In the genomic region with DNA sequence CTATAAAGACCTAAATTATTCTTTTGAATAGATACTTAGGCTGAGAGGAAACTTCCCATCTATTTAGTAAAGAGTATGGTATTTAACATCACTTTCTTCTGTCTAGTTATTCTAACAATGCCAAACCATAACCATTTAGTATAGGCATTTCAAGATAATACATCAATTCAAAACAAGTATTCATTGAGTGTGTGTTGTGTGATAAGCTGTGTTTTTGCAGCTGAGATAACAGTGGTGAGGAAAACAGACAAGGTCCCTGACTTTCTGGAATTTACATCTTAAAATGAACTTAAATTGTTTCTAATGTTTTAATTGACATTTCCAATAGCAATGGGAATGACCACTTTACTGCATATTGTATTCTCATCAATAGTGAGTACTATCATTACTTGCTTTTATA, we compare ENCODE assay signal across 26 cellular contexts. TPM values are rescaled to one million over a fixed set of nuclear protein-coding genes. Genes with fewer than 3 reads are reported as not detected.
A peak's percentile ranks its signal among the peaks of the same experiment; 100 is the strongest.
DNase-seq lines count a peak whose midpoint lies in the region; ATAC-seq, FAIRE-seq and TF ChIP-seq lines count a peak whose summit lies in the region.
"Had no signal": no experiment of that assay in that cellular context is flagged by ENCODE, and none has a peak within 500 bp of the region (broad histone marks: within the 10 kb centered on the region; RNA-seq: fewer than 3 reads in every experiment).

No MANE protein-coding gene starts in this region.

- BruUV-seq in Panc1 (replicated peaks; lab: Mats Ljungman, UMichigan) (no TSS peak), endothelial cell of umbilical vein (replicated peaks; lab: Mats Ljungman, UMichigan) (no TSS peak)

- H3K27ac ChIP-seq in SK-N-SH (ENCODE audit: low read depth in 2 of 2, low read length in 1 of 2) (no peak overlapping the region), Panc1 (ENCODE audit: low read length) (peak overlapping the region; percentile 58; the same call in 1 of the 2 replicates), endothelial cell of umbilical vein (ENCODE audit: insufficient read depth, low read depth, low read length) (no peak overlapping the region), neural progenitor cell (no peak overlapping the region)
- H3K27ac ChIP-seq: 22Rv1, BLaER1, C4-2B, GM23248 had no signal

- no peaks in the 10 kb centered on the region for H3K9me3 Mint-ChIP-seq in neural progenitor cell
- H3K9me3 Mint-ChIP-seq: CD8-positive, alpha-beta T cell; H9 had no signal

- H3K27me3 ChIP-seq in SK-N-SH (ENCODE audit: insufficient read depth) (no peaks in the 10 kb centered on the region), Panc1 (ENCODE audit: control insufficient read depth, insufficient read depth, low read length) (no peaks in the 10 kb centered on the region), endothelial cell of umbilical vein (ENCODE audit: control insufficient read depth in 2 of 2, insufficient read depth in 2 of 2, low read length in 2 of 2) (no peaks in the 10 kb centered on the region), neural progenitor cell (no peaks in the 10 kb centered on the region)
- H3K27me3 ChIP-seq: BLaER1 had no signal

- TF ChIP-seq CTCF in SK-N-SH (IDR thresholded peaks at IDR 0.05): no peak
- TF ChIP-seq CTCF in Panc1 (IDR thresholded peaks at IDR 0.05): no peak
- TF ChIP-seq CTCF in endothelial cell of umbilical vein (IDR thresholded peaks at IDR 0.05; ENCODE audit: extremely low read depth in 1 of 2, insufficient read depth in 1 of 2, low read depth in 1 of 2, low read length in 2 of 2): no peak
- TF ChIP-seq CTCF in neural progenitor cell (IDR thresholded peaks at IDR 0.05): no peak
- TF ChIP-seq CTCF in GM10266 (IDR thresholded peaks at IDR 0.05; ENCODE audit: control insufficient read depth, insufficient read depth, low read depth, missing control alignments): no peak

- H3K27ac Mint-ChIP-seq in neural progenitor cell: no peak overlapping the region
- H3K27ac Mint-ChIP-seq: B cell; CD8-positive, alpha-beta T cell; H9 had no signal

- no peaks in the 10 kb centered on the region for H3K9me3 ChIP-seq in SK-N-SH
- H3K9me3 ChIP-seq in Panc1 (ENCODE audit: control insufficient read depth, insufficient read depth, low read depth, low read length): no peaks in the 10 kb centered on the region
- H3K9me3 ChIP-seq in endothelial cell of umbilical vein (replicated peaks; ENCODE audit: control insufficient read depth, insufficient read depth, low read length): no peaks in the 10 kb centered on the region
- H3K9me3 ChIP-seq in neural progenitor cell (ENCODE audit: low read depth): no peaks in the 10 kb centered on the region
- H3K9me3 ChIP-seq: BLaER1, Caco-2 had no signal

- no peaks in the 10 kb centered on the region for H3K79me2 ChIP-seq in SK-N-SH (ENCODE audit: insufficient read depth)
- no peaks in the 10 kb centered on the region for H3K79me2 ChIP-seq in endothelial cell of umbilical vein (ENCODE audit: control insufficient read depth, insufficient read depth, low read length)
- H3K79me2 ChIP-seq in neural progenitor cell (ENCODE audit: low read depth): no peaks in the 10 kb centered on the region

- H3K27me3 Mint-ChIP-seq in neural progenitor cell (ENCODE audit: insufficient read depth, low read depth): peaks cover 5% of the 10 kb centered on the region
- H3K27me3 Mint-ChIP-seq: CD4-positive, CD25-positive, alpha-beta regulatory T cell had no signal

- no peaks in the 10 kb centered on the region for H3K9me1 ChIP-seq in endothelial cell of umbilical vein (replicated peaks; ENCODE audit: control insufficient read depth, extremely low read depth, insufficient read depth, low read length)

- H2AFZ ChIP-seq in SK-N-SH (ENCODE audit: low read depth) (peak overlapping the region; percentile 24; the same call in 1 of the 2 replicates), endothelial cell of umbilical vein (ENCODE audit: low read depth, low read length) (no peak overlapping the region), neural progenitor cell (replicated peaks) (peak overlapping the region; percentile 35)
- H2AFZ ChIP-seq: GM23248 had no signal

- dilution Hi-C loops in endothelial cell of umbilical vein (cut with MboI; ENCODE audit: extremely low pct_ligation_motif_present, low sequenced_read_pairs): no loop called here

- ATAC-seq in SK-N-SH treated with all-trans-retinoic acid at 6 μM for 48 hours: no peak
- no peak for ATAC-seq in Panc1
- ATAC-seq in GM18907 (IDR thresholded peaks at IDR 0.05; ENCODE audit: unreplicated experiment): no peak
- ATAC-seq: CD8-positive, alpha-beta T cell; HCT116 had no signal

- H4K20me1 ChIP-seq in SK-N-SH (ENCODE audit: insufficient read depth) (no peaks in the 10 kb centered on the region), endothelial cell of umbilical vein (replicated peaks; ENCODE audit: control insufficient read depth, extremely low read depth, insufficient read depth, low read length) (no peaks in the 10 kb centered on the region), neural progenitor cell (ENCODE audit: low read depth) (no peaks in the 10 kb centered on the region)
- H4K20me1 ChIP-seq: BLaER1 had no signal

- no peaks in the 10 kb centered on the region for H3K9me2 ChIP-seq in SK-N-SH

- H3K4me1 ChIP-seq in SK-N-SH (ENCODE audit: control insufficient read depth in 1 of 2, insufficient read depth in 2 of 2, low read depth in 1 of 2, low read length in 1 of 2) (peaks cover 0 to 4% of the 10 kb centered on the region in 2 experiments; a peak in 3 of 4 replicates), Panc1 (ENCODE audit: control insufficient read depth, insufficient read depth, low read length) (peaks cover 3% of the 10 kb centered on the region), endothelial cell of umbilical vein (ENCODE audit: control insufficient read depth, extremely low read depth, insufficient read depth, low read length) (peaks cover 32% of the 10 kb centered on the region), neural progenitor cell (peaks cover 19% of the 10 kb centered on the region)
- H3K4me1 ChIP-seq: BLaER1 had no signal

- no peak for FAIRE-seq in endothelial cell of umbilical vein (lab: Jason Lieb, UNC)
- FAIRE-seq: A204.1, GM12891, GM18507, GM19239 had no signal

- TF ChIP-seq RAD21 in SK-N-SH (IDR thresholded peaks at IDR 0.05; ENCODE audit: low read length): no peak

- H3F3A ChIP-seq in SK-N-SH (replicated peaks; ENCODE audit: insufficient read depth) (peaks cover 5% of the 10 kb centered on the region), neural progenitor cell (ENCODE audit: low read depth) (peaks cover 11% of the 10 kb centered on the region)

- no peaks in the 10 kb centered on the region for H3K36me3 Mint-ChIP-seq in neural progenitor cell
- H3K36me3 Mint-ChIP-seq: CD4-positive, CD25-positive, alpha-beta regulatory T cell; CD8-positive, alpha-beta T cell had no signal

- no peak overlapping the region for H3K4me2 ChIP-seq in SK-N-SH
- H3K4me2 ChIP-seq in endothelial cell of umbilical vein (ENCODE audit: insufficient read depth, low read length): no peak overlapping the region
- no peak overlapping the region for H3K4me2 ChIP-seq in neural progenitor cell
- H3K4me2 ChIP-seq: BLaER1 had no signal

- H3K9ac ChIP-seq in SK-N-SH: no peak overlapping the region
- H3K9ac ChIP-seq in endothelial cell of umbilical vein (replicated peaks; ENCODE audit: extremely low read depth, insufficient read depth, low read length): no peak overlapping the region
- H3K9ac ChIP-seq in neural progenitor cell: no peak overlapping the region
- H3K9ac ChIP-seq: BLaER1, GM23248 had no signal

- H3K4me3 ChIP-seq in SK-N-SH (ENCODE audit: low read depth in 2 of 2, low read length in 1 of 2) (no peak overlapping the region), Panc1 (ENCODE audit: low read depth in 2 of 2, low read length in 2 of 2) (no peak overlapping the region), endothelial cell of umbilical vein (replicated peaks in 1 of 3; ENCODE audit: insufficient read depth in 1 of 3, low read depth in 1 of 3, low read length in 3 of 3) (no peak overlapping the region), neural progenitor cell (no peak overlapping the region)
- H3K4me3 ChIP-seq: BLaER1, GM23248 had no signal

- POLR2A ChIA-PET in SK-N-SH (lab: Yijun Ruan, JAX) (no interaction called here), Panc1 (lab: Charles Lee) (no interaction called here), endothelial cell of umbilical vein (lab: Charles Lee) (no interaction called here)

- intact Hi-C loops in Panc1 (cut with micrococcal nuclease; ENCODE audit: unreplicated experiment): no loop called here
- intact Hi-C loops in endothelial cell of umbilical vein (cut with micrococcal nuclease): loop anchor here (10.0 kb wide), 2 partner anchors 244 to 314 kb away; partner anchors contain the start of genes EIF4E and METAP1

- H3K4me3 Mint-ChIP-seq in neural progenitor cell: no peak overlapping the region
- H3K4me3 Mint-ChIP-seq: B cell; CD4-positive, CD25-positive, alpha-beta regulatory T cell; CD8-positive, alpha-beta T cell; H9 had no signal

- H3K36me3 ChIP-seq in SK-N-SH (replicated peaks in 1 of 2; ENCODE audit: control insufficient read depth in 1 of 2, insufficient read depth in 2 of 2, low read length in 1 of 2): no peaks in the 10 kb centered on the region
- H3K36me3 ChIP-seq in Panc1 (ENCODE audit: control insufficient read depth, insufficient read depth, low read length): no peaks in the 10 kb centered on the region
- H3K36me3 ChIP-seq in endothelial cell of umbilical vein (ENCODE audit: control insufficient read depth in 2 of 2, extremely low read depth in 1 of 2, insufficient read depth in 2 of 2, low read length in 2 of 2): no peaks in the 10 kb centered on the region
- H3K36me3 ChIP-seq in neural progenitor cell: no peaks in the 10 kb centered on the region
- H3K36me3 ChIP-seq: BLaER1 had no signal

- peak; percentile 52 for TF ChIP-seq POLR2A in endothelial cell of umbilical vein (IDR thresholded peaks at IDR 0.05; ENCODE audit: low read depth, low read length)

- DNase-seq in SK-N-SH (no peak), Panc1 (ENCODE audit: low read depth, low spot score) (no peak), endothelial cell of umbilical vein (ENCODE audit: low read depth, low spot score) (peak; percentile 85), neural progenitor cell (ENCODE audit: low spot score) (no peak), GM10266 (ENCODE audit: extremely low spot score) (no peak), NCI-H187 (lab: John Stamatoyannopoulos, UW) (no peak)
- DNase-seq: Caco-2; CD4-positive, CD25-positive, alpha-beta regulatory T cell; CD8-positive, alpha-beta T cell; DMS 273 treated with DMSO at 0.1 percent for 48 hours; DMS79; EL; GDM1; GM23248; H9 had no signal

- no peak for TF ChIP-seq EP300 in SK-N-SH (IDR thresholded peaks at IDR 0.05; ENCODE audit: borderline replicate concordance in 1 of 2, low read depth in 1 of 2, low read length in 1 of 2)

- H3K4me1 Mint-ChIP-seq in neural progenitor cell: peaks cover 15% of the 10 kb centered on the region

- CTCF ChIA-PET in SK-N-SH (lab: Yijun Ruan, JAX) (interaction anchor here (1.8 kb wide), 1 partner anchor 22 kb away, joined by 7 read pairs; the partner anchor contains the start of gene TSPAN5), Panc1 (lab: Charles Lee) (no interaction called here), endothelial cell of umbilical vein (lab: Charles Lee) (interaction anchor here (1.2 to 1.5 kb wide), 3 partner anchors 12 to 213 kb away, joined by 3 to 8 read pairs (median 6); no protein-coding TSS in a partner anchor)

- in situ Hi-C loops in Panc1 (cut with HindIII; ENCODE audit: low pct_unique_long_range_greater_than_20kb, low sequenced_read_pairs): no loop called here

RNA-seq across cellular contexts. Expression of gene TSPAN5, which starts 22.4 kb away (rescaled TPM):
- polyA plus RNA-seq in SK-N-SH (2012; rRNA removed): 38.6 and 54.5 TPM in 2 replicates
- polyA plus RNA-seq in SK-N-SH (2012; cell fraction: cytosol; rRNA removed): 50.9 and 52.2 TPM in 2 replicates
- 31.5 and 41.2 TPM in 2 replicates for polyA plus RNA-seq in SK-N-SH (2012; cell fraction: nucleus; rRNA removed)
- 61.9 TPM for total RNA-seq in Panc1 (2021; ENCODE audit: unreplicated experiment)
- 45.8 TPM for polyA plus RNA-seq in Panc1 (2012; ENCODE audit: insufficient read length)
- total RNA-seq in endothelial cell of umbilical vein: 37.6 and 45.1 TPM in 2 replicates
- polyA plus RNA-seq in endothelial cell of umbilical vein: 46.4 and 50.2 TPM in 2 replicates
- 42.9 and 44.5 TPM in 2 replicates for polyA plus RNA-seq in endothelial cell of umbilical vein (2011; cell fraction: cytosol; rRNA removed)
- 47.0 and 49.7 TPM in 2 replicates for polyA plus RNA-seq in endothelial cell of umbilical vein (2011; cell fraction: nucleus; rRNA removed)
- polyA plus RNA-seq in endothelial cell of umbilical vein (2012): 35.5 and 51.3 TPM in 2 replicates
- polyA minus RNA-seq in endothelial cell of umbilical vein: 63.5 and 64.3 TPM in 2 replicates
- polyA minus RNA-seq in endothelial cell of umbilical vein (2011; cell fraction: cytosol; rRNA and poly(A)+ RNA removed): not detected
- polyA minus RNA-seq in endothelial cell of umbilical vein (2011; cell fraction: nucleus; rRNA and poly(A)+ RNA removed): 41.3 and 46.2 TPM in 2 replicates
- total RNA-seq in neural progenitor cell (ENCODE audit: low replicate concordance): 31.7 and 34.9 TPM in 2 replicates
